In genomic region chr2:238988105-238988504, GRCh38 we compare ENCODE assay signal across 22 cellular contexts.
"Had no signal": no experiment of that assay in that cellular context is flagged by ENCODE, and none has a peak within 500 bp of the region (broad histone marks: within the 10 kb centered on the region; RNA-seq: fewer than 3 reads in every experiment).

No MANE protein-coding gene starts in this region.

- ATAC-seq: activated CD4-positive, alpha-beta T cell treated with anti-CD3 and anti-CD28 coated beads for 36 hours; activated CD8-positive, alpha-beta T cell treated with anti-CD3 and anti-CD28 coated beads, Interleukin-2, amount 10 ng/mL, durations not matched to agents 7 days and 5 days; esophagus mucosa; foreskin keratinocyte; heart left ventricle; lower lobe of right lung; natural killer cell; pancreas; stimulated activated naive B cell treated with anti-CD40 and anti-IgM and Interleukin-4, amounts not matched to agents 10 μg/mL and 1 μg/mL and 100 μg/mL, for 72 hours; T-cell had no signal

- H3K36me3 ChIP-seq: heart left ventricle, lower lobe of right lung, pancreas, prostate gland, stomach, tibial artery had no signal

- H3K9me3 ChIP-seq: heart left ventricle, lower lobe of right lung, pancreas, prostate gland, stomach, tibial artery had no signal

- H3K27ac ChIP-seq: foreskin keratinocyte, heart left ventricle, lower lobe of right lung, pancreas, prostate gland, stomach, tibial artery had no signal

- H3K4me1 ChIP-seq: foreskin keratinocyte, heart left ventricle, lower lobe of right lung, pancreas, stomach, tibial artery had no signal

- H3K4me3 ChIP-seq: heart left ventricle, lower lobe of right lung, pancreas, prostate gland, skin epidermis, stomach, tibial artery had no signal

- H3K27me3 ChIP-seq: pancreas had no signal

- DNase-seq: activated CD4-positive, alpha-beta T cell treated with anti-CD3 and anti-CD28 coated beads for 36 hours; activated CD4-positive, CD25-positive, alpha-beta regulatory T cell; activated CD8-positive, alpha-beta T cell treated with anti-CD3 and anti-CD28 coated beads, Interleukin-2, amount 10 ng/mL, durations not matched to agents 7 days and 5 days; activated effector memory CD4-positive, alpha-beta T cell treated with anti-CD3 and anti-CD28 coated beads, Interleukin-2, amount 50 U/mL, for 16 hours; activated naive CD4-positive, alpha-beta T cell treated with anti-CD3 and anti-CD28 coated beads, Interleukin-2, amount 50 U/mL, for 16 hours; anterior cingulate cortex; foreskin keratinocyte; heart left ventricle; hypothalamus; immature natural killer cell; lower lobe of right lung; mesenchymal stem cell; natural killer cell; pancreas; stimulated activated CD4-positive, alpha-beta T cell treated with anti-CD3 and anti-CD28 coated beads, Interleukin-1b, Interleukin-23, amount 100 ng/mL, for 48 hours; stimulated activated naive B cell treated with anti-CD40 and anti-IgM and Interleukin-4, amounts not matched to agents 10 μg/mL and 1 μg/mL and 100 μg/mL, for 72 hours; stomach had no signal
